In genomic region chr5:31226651-31227050, GRCh38 we compare ENCODE assay signal across 1 cellular context.
TF ChIP-seq lines count a peak whose summit lies in the region.

No MANE protein-coding gene starts in this region.

TF ChIP-seq in GM23338, 12 proteins besides CTCF, POLR2A, EP300 and RAD21 (continued from another document):
- TF ChIP-seq REST (IDR thresholded peaks at IDR 0.05; ENCODE audit: unreplicated experiment) (no peak), JUNB (IDR thresholded peaks at IDR 0.05; ENCODE audit: unreplicated experiment) (no peak), EZH2phosphoT487 (IDR thresholded peaks at IDR 0.05; ENCODE audit: unreplicated experiment) (no peak)
